9 cellular contexts compared by ENCODE assay signal in genomic region chr4:53601251-53601764, GRCh38. TPM values are rescaled to one million over a fixed set of nuclear protein-coding genes. Genes with fewer than 3 reads are reported as not detected.
DNase-seq lines count a peak whose midpoint lies in the region; ATAC-seq and TF ChIP-seq lines count a peak whose summit lies in the region.
"Had no signal": no experiment of that assay in that cellular context is flagged by ENCODE, and none has a peak within 500 bp of the region (broad histone marks: within the 10 kb centered on the region; RNA-seq: fewer than 3 reads in every experiment).

No MANE protein-coding gene starts in this region.

- H3K4me3 Mint-ChIP-seq in CD4-positive, alpha-beta memory T cell, result no peak overlapping the region
- H3K4me3 Mint-ChIP-seq: IgD-negative memory B cell had no signal

- H3F3A ChIP-seq in SK-N-SH (replicated peaks; ENCODE audit: insufficient read depth), result no peaks in the 10 kb centered on the region

- H3K27me3 ChIP-seq in DND-41 (ENCODE audit: insufficient read depth, low read length, poor library complexity) (no peaks in the 10 kb centered on the region), MG63 (no peaks in the 10 kb centered on the region), SK-N-SH (ENCODE audit: insufficient read depth) (no peaks in the 10 kb centered on the region), esophagus squamous epithelium (no peaks in the 10 kb centered on the region)
- H3K27me3 ChIP-seq in CD4-positive, alpha-beta memory T cell (ENCODE audit: insufficient read depth, low read length), result no peaks in the 10 kb centered on the region

- H2AFZ ChIP-seq in DND-41 (ENCODE audit: low read depth, low read length), result no peak overlapping the region
- no peak overlapping the region for H2AFZ ChIP-seq in SK-N-SH (ENCODE audit: low read depth)

- no peak overlapping the region for H3K27ac ChIP-seq in DND-41 (ENCODE audit: low read length)
- no peak overlapping the region for H3K27ac ChIP-seq in SK-N-SH (ENCODE audit: low read depth in 2 of 2, low read length in 1 of 2)
- no peak overlapping the region for H3K27ac ChIP-seq in esophagus squamous epithelium
- H3K27ac ChIP-seq in CD4-positive, alpha-beta memory T cell (ENCODE audit: low read depth, low read length), result no peak overlapping the region

- no peak for TF ChIP-seq EP300 in SK-N-SH (IDR thresholded peaks at IDR 0.05; ENCODE audit: borderline replicate concordance in 1 of 2, low read depth in 1 of 2, low read length in 1 of 2)

- TF ChIP-seq RAD21 in SK-N-SH (IDR thresholded peaks at IDR 0.05; ENCODE audit: low read length), result peak; percentile 48

- H3K4me3 ChIP-seq in DND-41 (ENCODE audit: low read depth in 1 of 2, low read length in 2 of 2), result no peak overlapping the region
- H3K4me3 ChIP-seq in MG63, result no peak overlapping the region
- no peak overlapping the region for H3K4me3 ChIP-seq in SK-N-SH (ENCODE audit: low read depth in 2 of 2, low read length in 1 of 2)
- no peak overlapping the region for H3K4me3 ChIP-seq in esophagus squamous epithelium
- H3K4me3 ChIP-seq in CD4-positive, alpha-beta memory T cell (ENCODE audit: low read length in 2 of 2), result no peak overlapping the region

- H3K27ac Mint-ChIP-seq in CD4-positive, alpha-beta memory T cell, result no peak overlapping the region
- H3K27ac Mint-ChIP-seq: IgD-negative memory B cell had no signal

- H3K9ac ChIP-seq in DND-41 (ENCODE audit: low read depth, low read length), result no peak overlapping the region
- H3K9ac ChIP-seq in SK-N-SH, result no peak overlapping the region

- H3K4me1 Mint-ChIP-seq in CD4-positive, alpha-beta memory T cell, result no peaks in the 10 kb centered on the region

- intact Hi-C loops in esophagus squamous epithelium (cut with DNase I), result no loop called here
- intact Hi-C loops in CD4-positive, alpha-beta memory T cell (cut with micrococcal nuclease), result no loop called here

- ATAC-seq in DND-41 (ENCODE audit: insufficient read depth, low read depth), result peak; percentile 44; the same call in 1 of the 3 replicates
- peak; percentile 69 for ATAC-seq in GM21529 (IDR thresholded peaks at IDR 0.05; ENCODE audit: unreplicated experiment)

- H3K4me1 ChIP-seq in DND-41 (ENCODE audit: insufficient read depth, low read length) (no peaks in the 10 kb centered on the region), SK-N-SH (ENCODE audit: control insufficient read depth in 1 of 2, insufficient read depth in 2 of 2, low read depth in 1 of 2, low read length in 1 of 2) (peaks cover 0 to 8% of the 10 kb centered on the region in 2 experiments; a peak in 1 of 4 replicates), esophagus squamous epithelium (peaks cover 0 to 22% (median 0%) of the 10 kb centered on the region in 3 donors)
- H3K4me1 ChIP-seq in CD4-positive, alpha-beta memory T cell (ENCODE audit: insufficient read depth, low read length), result no peaks in the 10 kb centered on the region

- CTCF ChIA-PET in SK-N-SH (lab: Yijun Ruan, JAX), result interaction anchor here (0.7 to 2.0 kb wide), 4 partner anchors 10 to 86 kb away, joined by 3 to 4 read pairs (median 3); partner anchors contain the start of gene LNX1
- CTCF ChIA-PET in CD4-positive, alpha-beta memory T cell (lab: Charles Lee; ENCODE audit: partially characterized antibody), result no interaction called here

- DNase-seq in DND-41 (peak; percentile 30), MG63 (peak; percentile 59), SK-N-SH (peak; percentile 41), left kidney (ENCODE audit: low read depth, low spot score) (peak; percentile 30), AML-193 (lab: John Stamatoyannopoulos, UW) (no peak), esophagus squamous epithelium (lab: John Stamatoyannopoulos, UW) (no peak)
- no peak for DNase-seq in CD4-positive, alpha-beta memory T cell

- H3K9me3 ChIP-seq in DND-41 (ENCODE audit: insufficient read depth, low read length, severe bottlenecking) (no peaks in the 10 kb centered on the region), MG63 (no peaks in the 10 kb centered on the region; the same call in 1 of the 2 replicates), SK-N-SH (no peaks in the 10 kb centered on the region), esophagus squamous epithelium (no peaks in the 10 kb centered on the region)
- H3K9me3 ChIP-seq in CD4-positive, alpha-beta memory T cell (ENCODE audit: control insufficient read depth in 1 of 2, low read length in 2 of 2), result no peaks in the 10 kb centered on the region

- no peak for TF ChIP-seq POLR2A in esophagus squamous epithelium (IDR thresholded peaks at IDR 0.05)

- H3K79me2 ChIP-seq in DND-41 (ENCODE audit: insufficient read depth, low read length), result no peaks in the 10 kb centered on the region
- H3K79me2 ChIP-seq in SK-N-SH (ENCODE audit: insufficient read depth), result no peaks in the 10 kb centered on the region

- no peaks in the 10 kb centered on the region for H3K9me2 ChIP-seq in SK-N-SH

- H3K36me3 Mint-ChIP-seq in CD4-positive, alpha-beta memory T cell, result no peaks in the 10 kb centered on the region

- no peaks in the 10 kb centered on the region for H3K36me3 ChIP-seq in DND-41 (ENCODE audit: insufficient read depth, low read length)
- H3K36me3 ChIP-seq in MG63, result no peaks in the 10 kb centered on the region
- no peaks in the 10 kb centered on the region for H3K36me3 ChIP-seq in SK-N-SH (replicated peaks in 1 of 2; ENCODE audit: control insufficient read depth in 1 of 2, insufficient read depth in 2 of 2, low read length in 1 of 2)
- no peaks in the 10 kb centered on the region for H3K36me3 ChIP-seq in esophagus squamous epithelium
- H3K36me3 ChIP-seq in CD4-positive, alpha-beta memory T cell (ENCODE audit: insufficient read depth, low read length), result no peaks in the 10 kb centered on the region

- peaks cover 0 to 5% (median 3%) of the 10 kb centered on the region in 8 donors for H3K9me3 Mint-ChIP-seq in CD4-positive, alpha-beta memory T cell
- H3K9me3 Mint-ChIP-seq: IgD-negative memory B cell had no signal

- H3K4me2 ChIP-seq in DND-41 (ENCODE audit: insufficient read depth, low read length), result no peak overlapping the region
- H3K4me2 ChIP-seq in SK-N-SH, result no peak overlapping the region

- 93% methylated on average over 5 of the region's 9 CpGs for WGBS in SK-N-SH (ENCODE audit: low lambda C conversion rate)
- 76 to 83% methylated on average over 7 to 9 of the region's 9 CpGs for whole genome bisulfite sequencing in esophagus squamous epithelium, 2 donors

- POLR2A ChIA-PET in SK-N-SH (lab: Yijun Ruan, JAX), result no interaction called here
- POLR2A ChIA-PET in CD4-positive, alpha-beta memory T cell (lab: Charles Lee; ENCODE audit: partially characterized antibody), result no interaction called here

- H4K20me1 ChIP-seq in DND-41 (ENCODE audit: insufficient read depth, low read length) (no peaks in the 10 kb centered on the region), SK-N-SH (ENCODE audit: insufficient read depth) (no peaks in the 10 kb centered on the region)

- TF ChIP-seq CTCF in DND-41 (IDR thresholded peaks at IDR 0.05; ENCODE audit: borderline replicate concordance, extremely low read depth, low read length, poor library complexity, severe bottlenecking) (peak; percentile 48), SK-N-SH (IDR thresholded peaks at IDR 0.05) (peak; percentile 37), esophagus squamous epithelium (IDR thresholded peaks at IDR 0.05) (no peak)

- peaks cover 5 to 16% of the 10 kb centered on the region in 2 donors for H3K27me3 Mint-ChIP-seq in CD4-positive, alpha-beta memory T cell

TF ChIP-seq in SK-N-SH, 30 proteins besides CTCF, POLR2A, EP300 and RAD21:
- TF ChIP-seq TEAD4 (IDR thresholded peaks at IDR 0.05; ENCODE audit: borderline replicate concordance, insufficient read depth) (no peak), SMC3 (IDR thresholded peaks at IDR 0.05; ENCODE audit: low read depth, low read length) (0 out of 2 replicates have a peak, but pooled peaks have one; percentile 24)

RNA-seq across cellular contexts. Expression of gene LNX1, which starts 10.0 kb away (rescaled TPM):
- 7.4 and 16.5 TPM in 2 replicates for total RNA-seq in MG63 (2014; rRNA removed; shearing (Covaris generic); ENCODE audit: low replicate concordance)
- polyA plus RNA-seq in SK-N-SH (2012; rRNA removed), result 0.16 and 0.19 TPM in 2 replicates
- 0.12 and 0.27 TPM in 2 replicates for polyA plus RNA-seq in SK-N-SH (2012; cell fraction: cytosol; rRNA removed)
- 0.08 and 0.25 TPM in 2 replicates for polyA plus RNA-seq in SK-N-SH (2012; cell fraction: nucleus; rRNA removed)
- total RNA-seq in esophagus squamous epithelium, result 10 to 100 TPM; 14.5 to 41.0 (median 22.9) TPM
- not detected for total RNA-seq in CD4-positive, alpha-beta memory T cell
- polyA plus RNA-seq in CD4-positive, alpha-beta memory T cell, result under 1 TPM; 0.44 to 0.78 TPM

Comparison
In these comparisons a context has a peak if more than half of its experiments do, and no peak if none do; other contexts are left out.
1. DNase-seq: peak in DND-41 (single experiment), MG63 (single experiment), SK-N-SH (single experiment) and left kidney (single experiment); none in AML-193 (0 of 2), esophagus squamous epithelium (single experiment) and CD4-positive, alpha-beta memory T cell (0 of 5).
2. CTCF ChIP-seq: peak in DND-41 (single experiment) and SK-N-SH (single experiment); none in esophagus squamous epithelium (0 of 6).